In the genomic region with DNA sequence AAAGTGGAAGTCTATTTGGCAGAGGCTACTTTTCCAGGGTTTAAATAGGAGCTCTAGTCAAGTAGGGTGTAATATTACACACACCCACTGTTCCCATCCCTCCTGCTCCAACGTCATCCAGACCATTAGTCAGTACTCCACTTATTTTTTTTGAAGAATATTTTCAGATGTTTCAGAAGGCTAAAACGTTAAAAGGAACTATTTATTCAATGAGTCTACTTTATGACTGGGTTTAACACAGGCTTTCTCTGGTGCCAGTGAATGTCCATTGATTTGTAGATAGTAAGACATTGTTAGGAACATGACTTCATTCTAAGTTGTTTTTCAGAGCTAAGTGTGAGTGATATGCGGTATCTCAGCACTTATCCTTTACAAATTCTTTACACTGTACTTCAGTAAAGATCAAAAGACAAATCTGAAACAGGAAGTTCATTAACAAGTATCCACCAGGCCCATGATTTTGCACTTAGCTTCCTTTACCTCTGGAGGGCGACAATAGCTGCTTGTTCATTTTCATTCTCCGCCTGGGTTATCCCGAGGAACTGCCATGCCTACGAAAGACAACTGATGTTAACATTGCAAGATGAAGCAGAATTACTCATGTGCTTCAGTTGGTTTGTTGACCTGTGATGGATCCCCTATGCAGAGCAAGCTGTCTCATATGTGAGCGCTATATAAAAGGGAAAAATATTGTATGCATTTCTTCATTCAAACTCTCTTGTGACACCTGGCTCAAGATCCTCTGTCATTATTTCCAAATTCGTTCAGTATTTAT, we compare ENCODE assay signal across 8 cellular contexts.
DNase-seq lines count a peak whose midpoint lies in the region; ATAC-seq and TF ChIP-seq lines count a peak whose summit lies in the region.

No MANE protein-coding gene starts in this region.

- POLR2A ChIA-PET in SK-N-SH (lab: Yijun Ruan, JAX) = no interaction called here

- peaks cover 0 to 4% (median 0%) of the 10 kb centered on the region in 7 donors for H3K9me3 Mint-ChIP-seq in naive B cell

- H4K20me1 ChIP-seq in SK-N-SH (ENCODE audit: insufficient read depth) = no peaks in the 10 kb centered on the region

- peak overlapping the region; percentile 82 for H2AFZ ChIP-seq in SK-N-SH (ENCODE audit: low read depth)

- H3K4me1 Mint-ChIP-seq in naive B cell = peaks cover 3 to 7% (median 4%) of the 10 kb centered on the region in 3 donors

- no peaks in the 10 kb centered on the region for H3K27me3 ChIP-seq in SK-N-SH (ENCODE audit: insufficient read depth)
- H3K27me3 ChIP-seq in esophagus squamous epithelium = no peaks in the 10 kb centered on the region
- H3K27me3 ChIP-seq in ascending aorta = no peaks in the 10 kb centered on the region

- CTCF ChIA-PET in SK-N-SH (lab: Yijun Ruan, JAX) = interaction anchor here (0.6 to 3.3 kb wide), 24 partner anchors 10 to 791 kb away, joined by 3 to 31 read pairs (median 4); a partner anchor contains a TSS

- WGBS in SK-N-SH (ENCODE audit: low lambda C conversion rate) = 29% methylated on average over 9 of the region's 9 CpGs
- WGBS in esophagus squamous epithelium, 2 donors = 21 to 24% methylated on average over 9 of the region's 9 CpGs

- intact Hi-C loops in esophagus squamous epithelium (cut with DNase I) = no loop called here
- intact Hi-C loops in ascending aorta (cut with DNase I) = no loop called here

- peaks cover 0 to 9% (median 6%) of the 10 kb centered on the region in 3 donors for H3K27me3 Mint-ChIP-seq in naive B cell

- no peaks in the 10 kb centered on the region for H3K4me1 ChIP-seq in SK-N-SH (ENCODE audit: control insufficient read depth in 1 of 2, insufficient read depth in 2 of 2, low read depth in 1 of 2, low read length in 1 of 2)
- H3K4me1 ChIP-seq in esophagus squamous epithelium = no peaks in the 10 kb centered on the region
- H3K4me1 ChIP-seq in ascending aorta = no peaks in the 10 kb centered on the region

- no peaks in the 10 kb centered on the region for H3K36me3 ChIP-seq in SK-N-SH (replicated peaks in 1 of 2; ENCODE audit: control insufficient read depth in 1 of 2, insufficient read depth in 2 of 2, low read length in 1 of 2)
- no peaks in the 10 kb centered on the region for H3K36me3 ChIP-seq in esophagus squamous epithelium
- no peaks in the 10 kb centered on the region for H3K36me3 ChIP-seq in ascending aorta

- H3K9me3 ChIP-seq in SK-N-SH (no peaks in the 10 kb centered on the region), esophagus squamous epithelium (no peaks in the 10 kb centered on the region), ascending aorta (no peaks in the 10 kb centered on the region)

- TF ChIP-seq POLR2A in esophagus squamous epithelium (IDR thresholded peaks at IDR 0.05) = no peak

- DNase-seq in AML-193 (lab: John Stamatoyannopoulos, UW) = peak; percentile 83 to 93
- peak; percentile 59 for DNase-seq in NCI-H1092 treated with DMSO at 0.1 percent for 48 hours (lab: John Stamatoyannopoulos, UW)
- peak; percentile 73 for DNase-seq in SK-N-SH
- no peak for DNase-seq in esophagus squamous epithelium (lab: John Stamatoyannopoulos, UW)
- no peak for DNase-seq in naive B cell
- no peak for DNase-seq in ascending aorta (ENCODE audit: low spot score in 2 of 2)

- H3K79me2 ChIP-seq in SK-N-SH (ENCODE audit: insufficient read depth) = no peaks in the 10 kb centered on the region

- H3K4me3 ChIP-seq in SK-N-SH (ENCODE audit: low read depth in 2 of 2, low read length in 1 of 2) = peak overlapping the region in 1 of 2 experiments; percentile 27; a peak in 1 of 4 replicates
- no peak overlapping the region for H3K4me3 ChIP-seq in esophagus squamous epithelium
- H3K4me3 ChIP-seq in ascending aorta = no peak overlapping the region

- H3K4me3 Mint-ChIP-seq in naive B cell = no peak overlapping the region

- 0 out of 4 replicates have a peak, but pooled peaks of 1 of the 2 experiments have one; percentile 6 for TF ChIP-seq EP300 in SK-N-SH (IDR thresholded peaks at IDR 0.05; ENCODE audit: borderline replicate concordance in 1 of 2, low read depth in 1 of 2, low read length in 1 of 2)

- no peaks in the 10 kb centered on the region for H3K36me3 Mint-ChIP-seq in naive B cell

- no peaks in the 10 kb centered on the region for H3K9me2 ChIP-seq in SK-N-SH

- H3K27ac ChIP-seq in SK-N-SH (ENCODE audit: low read depth in 2 of 2, low read length in 1 of 2) (peak overlapping the region in 1 of 2 experiments; percentile 86; a peak in 2 of 4 replicates), esophagus squamous epithelium (no peak overlapping the region), ascending aorta (no peak overlapping the region)

- ATAC-seq in GM18508 (IDR thresholded peaks at IDR 0.05; ENCODE audit: insufficient read depth, unreplicated experiment) = peak; percentile 71
- peak; percentile 92 for ATAC-seq in HG02798 (IDR thresholded peaks at IDR 0.05; ENCODE audit: poor library complexity, unreplicated experiment)
- ATAC-seq in naive B cell (ENCODE audit: low read depth in 2 of 2) = peak; percentile 35 to 37

- peak; percentile 73 for TF ChIP-seq CTCF in SK-N-SH (IDR thresholded peaks at IDR 0.05)
- peak in 5 of 6 experiments; percentile 10 to 51 (median 11) for TF ChIP-seq CTCF in esophagus squamous epithelium (IDR thresholded peaks at IDR 0.05)
- TF ChIP-seq CTCF in ascending aorta (IDR thresholded peaks at IDR 0.05) = peak in 1 of 3 experiments; percentile 17

- peak overlapping the region in 1 of 6 donors; percentile 51 for H3K27ac Mint-ChIP-seq in naive B cell

- peak; percentile 91 for TF ChIP-seq RAD21 in SK-N-SH (IDR thresholded peaks at IDR 0.05; ENCODE audit: low read length)

- peak overlapping the region; percentile 35; the same call in 1 of the 2 replicates for H3K9ac ChIP-seq in SK-N-SH

- H3F3A ChIP-seq in SK-N-SH (replicated peaks; ENCODE audit: insufficient read depth) = peaks cover 14% of the 10 kb centered on the region

- H3K4me2 ChIP-seq in SK-N-SH = 0 out of 2 replicates have a peak overlapping the region, but pooled peaks have one; percentile 14

TF ChIP-seq in SK-N-SH, 30 proteins besides CTCF, POLR2A, EP300 and RAD21:
- TF ChIP-seq, protein P1, sequence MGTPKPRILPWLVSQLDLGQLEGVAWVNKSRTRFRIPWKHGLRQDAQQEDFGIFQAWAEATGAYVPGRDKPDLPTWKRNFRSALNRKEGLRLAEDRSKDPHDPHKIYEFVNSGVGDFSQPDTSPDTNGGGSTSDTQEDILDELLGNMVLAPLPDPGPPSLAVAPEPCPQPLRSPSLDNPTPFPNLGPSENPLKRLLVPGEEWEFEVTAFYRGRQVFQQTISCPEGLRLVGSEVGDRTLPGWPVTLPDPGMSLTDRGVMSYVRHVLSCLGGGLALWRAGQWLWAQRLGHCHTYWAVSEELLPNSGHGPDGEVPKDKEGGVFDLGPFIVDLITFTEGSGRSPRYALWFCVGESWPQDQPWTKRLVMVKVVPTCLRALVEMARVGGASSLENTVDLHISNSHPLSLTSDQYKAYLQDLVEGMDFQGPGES (IDR thresholded peaks at IDR 0.05; ENCODE audit: low read depth, low read length) = no peak
- TF ChIP-seq CHD2 (IDR thresholded peaks at IDR 0.05; ENCODE audit: low read length, partially characterized antibody) = peak; percentile 20
- peak; percentile 19; the same call in 1 of the 2 replicates for TF ChIP-seq ELF1 (IDR thresholded peaks at IDR 0.05)
- peak; percentile 82 for TF ChIP-seq SMC3 (IDR thresholded peaks at IDR 0.05; ENCODE audit: low read depth, low read length)

Comparison
In these comparisons a context has a peak if more than half of its experiments do, and no peak if none do; other contexts are left out.
1. DNase-seq: peak in AML-193 (2 of 2), NCI-H1092 treated with DMSO at 0.1 percent for 48 hours (single experiment) and SK-N-SH (single experiment); none in esophagus squamous epithelium (single experiment), naive B cell (single experiment) and ascending aorta (0 of 2).
2. ATAC-seq: peak in every context shown above with its lines; median percentile 92 in HG02798; 71 in GM18508; 36 in naive B cell.